Comparison of ENCODE assay signal across 21 cellular contexts in the genomic region with DNA sequence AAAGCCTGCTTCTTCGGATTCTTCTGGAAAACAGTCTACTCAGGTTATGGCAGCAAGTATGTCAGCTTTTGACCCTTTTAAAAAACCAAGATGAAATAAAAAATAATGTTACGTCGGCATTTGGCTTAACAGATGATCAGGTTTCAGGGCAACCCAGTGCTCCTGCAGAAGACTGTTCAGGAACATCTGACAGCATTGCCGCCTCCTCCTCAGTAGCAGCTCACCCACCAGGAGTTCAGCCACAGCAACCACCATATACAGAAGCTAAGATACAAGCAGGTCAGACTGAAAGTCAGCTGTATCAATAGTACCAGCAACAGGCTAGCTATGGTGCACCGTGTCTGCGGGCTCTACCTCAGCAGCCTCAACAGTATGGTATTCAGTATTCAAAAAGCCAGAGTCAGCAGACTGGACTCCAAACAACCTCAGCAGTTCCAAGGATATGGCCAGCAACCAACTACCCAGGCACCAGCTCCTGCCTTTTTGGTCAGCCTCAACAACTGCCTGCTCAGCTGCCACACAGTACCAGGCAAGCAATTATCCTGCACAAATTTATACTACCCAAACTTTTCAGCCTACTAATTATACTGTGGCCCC. TPM values are rescaled to one million over a fixed set of nuclear protein-coding genes. Genes with fewer than 3 reads are reported as not detected.
DNase-seq lines count a peak whose midpoint lies in the region; ATAC-seq and TF ChIP-seq lines count a peak whose summit lies in the region.
"Had no signal": no experiment of that assay in that cellular context is flagged by ENCODE, and none has a peak within 500 bp of the region (broad histone marks: within the 10 kb centered on the region; RNA-seq: fewer than 3 reads in every experiment).

No MANE protein-coding gene starts in this region.

- 66 to 91% (median 78%) methylated on average over 6 of the region's 6 CpGs for WGBS in psoas muscle, 3 donors
- WGBS in neuronal stem cell (ENCODE audit: extremely low coverage in 2 of 2, insufficient read length in 2 of 2, insufficient replicate concordance in 1 of 2), 2 donors = no CpG with 5 or more reads among the region's 6 CpGs

- H3K27me3 ChIP-seq in psoas muscle (ENCODE audit: insufficient read depth in 3 of 3, low read length in 2 of 3) (no peaks in the 10 kb centered on the region), neuronal stem cell (ENCODE audit: control insufficient read depth in 3 of 3, insufficient read depth in 3 of 3, low read depth in 1 of 3, low read length in 3 of 3) (no peaks in the 10 kb centered on the region)

- H3K23ac ChIP-seq in neuronal stem cell (ENCODE audit: low read depth, low read length, poor library complexity) = no peak overlapping the region

- H3K14ac ChIP-seq in neuronal stem cell (ENCODE audit: low read length) = no peak overlapping the region

- no peak overlapping the region for H2BK120ac ChIP-seq in neuronal stem cell (ENCODE audit: low read depth, low read length)

- no peak overlapping the region for H4K8ac ChIP-seq in neuronal stem cell (ENCODE audit: low read depth, low read length)

- H2AK5ac ChIP-seq in neuronal stem cell (ENCODE audit: low read depth, low read length) = no peak overlapping the region

- no peak overlapping the region for H3K9ac ChIP-seq in neuronal stem cell (ENCODE audit: low read depth, low read length, poor library complexity)

- H3K4me2 ChIP-seq in neuronal stem cell (ENCODE audit: insufficient read depth, low read length, poor library complexity, severe bottlenecking) = no peak overlapping the region

- H3K36me3 ChIP-seq in psoas muscle (ENCODE audit: insufficient read depth in 1 of 2, low read depth in 1 of 2) (peaks cover 4 to 25% of the 10 kb centered on the region in 2 donors), neuronal stem cell (replicated peaks in 1 of 2; ENCODE audit: control insufficient read depth in 2 of 2, insufficient read depth in 2 of 2, low read length in 2 of 2) (peaks cover 0 to 14% of the 10 kb centered on the region in 2 donors)

- H3K4ac ChIP-seq in neuronal stem cell (ENCODE audit: low read length) = no peak overlapping the region

- H3K27ac ChIP-seq in caudate nucleus (ENCODE audit: low read depth, low read length) (peak overlapping the region; percentile 32), psoas muscle (no peak overlapping the region), neuronal stem cell (replicated peaks; ENCODE audit: low read length) (no peak overlapping the region)

- H2BK12ac ChIP-seq in neuronal stem cell (ENCODE audit: low read length) = no peak overlapping the region

- no peak for DNase-seq in Right ventricle myocardium inferior (ENCODE audit: missing footprints)
- DNase-seq in left cardiac atrium = no peak
- DNase-seq in Ammon's horn (ENCODE audit: low spot score) = peak; percentile 37
- DNase-seq in caudate nucleus (lab: John Stamatoyannopoulos, UW) = peak in 7 of 61 donors; percentile 0 to 49 (median 3)
- no peak for DNase-seq in psoas muscle
- DNase-seq in stimulated activated CD8-positive, alpha-beta memory T cell treated with anti-CD3 and anti-CD28 coated beads, Interleukin-4, amount 100 ng/mL, for 48 hours = no peak
- no peak for DNase-seq in neuronal stem cell (ENCODE audit: low spot score)
- no peak for DNase-seq in HCEC 1CT
- DNase-seq: DMS53, GDM1, H7, KBM-7, MM.1S, NCI-H1048, NCI-H1417 treated with DMSO at 0.1 percent for 48 hours, NCI-H187, NCI-H2107, NCI-H446 treated with DMSO at 0.1 percent for 48 hours, NCI-H526 treated with DMSO at 0.1 percent for 48 hours, OCI-M1, SHP77 had no signal

- H3K4me3 ChIP-seq in psoas muscle = no peak overlapping the region
- H3K4me3 ChIP-seq in neuronal stem cell (ENCODE audit: low read length in 2 of 2) = no peak overlapping the region

- H3K4me1 ChIP-seq in psoas muscle (no peaks in the 10 kb centered on the region), neuronal stem cell (ENCODE audit: control insufficient read depth in 2 of 2, insufficient read depth in 1 of 2, low read depth in 1 of 2, low read length in 2 of 2) (no peaks in the 10 kb centered on the region)

- no peak overlapping the region for H4K91ac ChIP-seq in neuronal stem cell (ENCODE audit: low read depth, low read length, poor library complexity)

- H2BK15ac ChIP-seq in neuronal stem cell (ENCODE audit: low read length) = no peak overlapping the region

- no peak overlapping the region for H3K18ac ChIP-seq in neuronal stem cell (ENCODE audit: low read length)

- no peak overlapping the region for H2AFZ ChIP-seq in neuronal stem cell (ENCODE audit: low read length)

- H3K79me1 ChIP-seq in neuronal stem cell (ENCODE audit: low read depth, low read length) = no peaks in the 10 kb centered on the region

- no peak overlapping the region for H2BK5ac ChIP-seq in neuronal stem cell (ENCODE audit: low read length)

- TF ChIP-seq CTCF in psoas muscle (IDR thresholded peaks at IDR 0.05) = no peak

- H3K9me3 ChIP-seq in psoas muscle = no peaks in the 10 kb centered on the region
- no peaks in the 10 kb centered on the region for H3K9me3 ChIP-seq in neuronal stem cell (replicated peaks in 1 of 2; ENCODE audit: control insufficient read depth in 2 of 2, insufficient read depth in 1 of 2, low read depth in 1 of 2, low read length in 2 of 2)

- intact Hi-C loops in Right ventricle myocardium inferior (cut with DNase I) = no loop called here
- intact Hi-C loops in left cardiac atrium (cut with DNase I) = no loop called here
- intact Hi-C loops in psoas muscle (cut with DNase I) = no loop called here

- ATAC-seq in Right ventricle myocardium inferior (peak; percentile 39), left cardiac atrium (no peak), psoas muscle (peak; percentile 67 to 83 (median 76))

RNA-seq across cellular contexts. Expression of a gene that starts 51.9 kb away (rescaled TPM):
- total RNA-seq in Right ventricle myocardium inferior (16.8 TPM), left cardiac atrium (10 to 100 TPM; 19.0 to 33.2 TPM), psoas muscle (10 to 100 TPM in 2 of 4 donors, 1 to 10 TPM in 2; 8.4 to 10.9 (median 9.7) TPM)
- polyA plus RNA-seq in psoas muscle = 1 to 10 TPM; 2.3 to 4.5 (median 2.9) TPM
- 2.4 TPM for polyA plus RNA-seq in neuronal stem cell (2013, experiment 1 of 2)
- polyA plus RNA-seq in neuronal stem cell (2013, experiment 2 of 2) = 2.3 TPM

Comparison
In these comparisons a context has a peak if more than half of its experiments do, and no peak if none do; other contexts are left out.
1. ATAC-seq: peak in Right ventricle myocardium inferior (single experiment) and psoas muscle (4 of 4); none in left cardiac atrium (0 of 2).